23 cellular contexts compared by ENCODE assay signal in genomic region chr18:51458861-51459260, GRCh38.
DNase-seq lines count a peak whose midpoint lies in the region; FAIRE-seq and TF ChIP-seq lines count a peak whose summit lies in the region.
"Had no signal": no experiment of that assay in that cellular context is flagged by ENCODE, and none has a peak within 500 bp of the region (broad histone marks: within the 10 kb centered on the region; RNA-seq: fewer than 3 reads in every experiment).

No MANE protein-coding gene starts in this region.

- FAIRE-seq in A204.1 (lab: Jason Lieb, UNC) (peak; percentile 93), TTC549 (lab: Jason Lieb, UNC) (peak; percentile 71), kidney (lab: Jason Lieb, UNC) (peak; percentile 90), small intestine (lab: Jason Lieb, UNC) (peak; percentile 82)
- FAIRE-seq: A549, GM12892, H54 had no signal

- intact Hi-C loops in kidney (cut with DNase I), result no loop called here

- no peak overlapping the region for H3K27ac ChIP-seq in kidney (ENCODE audit: low read depth in 2 of 2, low read length in 2 of 2)
- H3K27ac ChIP-seq in small intestine (ENCODE audit: low read depth in 1 of 2, low read length in 1 of 2), result no peak overlapping the region
- H3K27ac ChIP-seq: 22Rv1; A549; BLaER1 treated with 17β-estradiol and CSF1 and Interleukin-3, amounts not matched to agents 10 nM and 100 nM had no signal

- H3K9ac ChIP-seq in kidney (ENCODE audit: low read length in 2 of 2), result no peak overlapping the region
- H3K9ac ChIP-seq: BLaER1 treated with 17β-estradiol and CSF1 and Interleukin-3, amounts not matched to agents 10 nM and 100 nM had no signal

- H3K4me1 ChIP-seq in kidney (ENCODE audit: control insufficient read depth in 1 of 2, insufficient read depth in 1 of 2, low read depth in 1 of 2, low read length in 2 of 2) (no peaks in the 10 kb centered on the region), small intestine (ENCODE audit: control insufficient read depth in 2 of 2, insufficient read depth in 1 of 2, low read depth in 1 of 2, low read length in 1 of 2) (no peaks in the 10 kb centered on the region)
- H3K4me1 ChIP-seq: A549; BE2C; BLaER1 treated with 17β-estradiol and CSF1 and Interleukin-3, amounts not matched to agents 10 nM and 100 nM; HAP-1 had no signal

- 81 to 97% (median 89%) methylated on average over 1 of the region's 1 CpG for WGBS in small intestine, 3 donors

- no peak for TF ChIP-seq CTCF in kidney (IDR thresholded peaks at IDR 0.05; ENCODE audit: borderline replicate concordance, extremely low read depth, insufficient read depth)

- no peak overlapping the region for H3K4me3 ChIP-seq in kidney (ENCODE audit: low read length in 2 of 2)
- no peak overlapping the region for H3K4me3 ChIP-seq in small intestine (ENCODE audit: low read depth in 1 of 2, low read length in 2 of 2)
- H3K4me3 ChIP-seq: A549; BLaER1 treated with 17β-estradiol and CSF1 and Interleukin-3, amounts not matched to agents 10 nM and 100 nM; HAP-1 had no signal

- H3K9me3 ChIP-seq in kidney (ENCODE audit: control insufficient read depth in 1 of 2, low read length in 2 of 2) (no peaks in the 10 kb centered on the region), small intestine (ENCODE audit: control insufficient read depth, low read depth) (no peaks in the 10 kb centered on the region)
- H3K9me3 ChIP-seq: A549, BE2C, HAP-1 had no signal

- peaks cover 0 to 2% of the 10 kb centered on the region in 2 donors for H3K27me3 ChIP-seq in small intestine (ENCODE audit: control insufficient read depth in 2 of 2, insufficient read depth in 2 of 2, low read length in 2 of 2)
- H3K27me3 ChIP-seq: BE2C; BLaER1 treated with 17β-estradiol and CSF1 and Interleukin-3, amounts not matched to agents 10 nM and 100 nM had no signal

- no peaks in the 10 kb centered on the region for H3K36me3 ChIP-seq in kidney (ENCODE audit: control insufficient read depth in 1 of 2, insufficient read depth in 2 of 2, low read length in 2 of 2)
- H3K36me3 ChIP-seq in small intestine (ENCODE audit: control insufficient read depth in 2 of 2, insufficient read depth in 2 of 2, low read length in 2 of 2), result no peaks in the 10 kb centered on the region
- H3K36me3 ChIP-seq: BE2C; BLaER1 treated with 17β-estradiol and CSF1 and Interleukin-3, amounts not matched to agents 10 nM and 100 nM; HAP-1 had no signal

- no peak for DNase-seq in kidney
- no peak for DNase-seq in small intestine
- no peak for DNase-seq in SHP77 treated with DMSO at 0.1 percent for 48 hours (lab: John Stamatoyannopoulos, UW)
- DNase-seq in NCI-H526 (lab: John Stamatoyannopoulos, UW), result no peak
- DNase-seq in SIG-M5 (lab: John Stamatoyannopoulos, UW), result no peak
- DNase-seq: ACHN; AML-193; BE2C; Calu3; CD4-positive, alpha-beta T cell; COR-L47; DMS53; DMS79 treated with DMSO at 0.1 percent for 48 hours; GOT3; HFFc6 had no signal
